Comparison of ENCODE assay signal across 17 cellular contexts in the genomic region with DNA sequence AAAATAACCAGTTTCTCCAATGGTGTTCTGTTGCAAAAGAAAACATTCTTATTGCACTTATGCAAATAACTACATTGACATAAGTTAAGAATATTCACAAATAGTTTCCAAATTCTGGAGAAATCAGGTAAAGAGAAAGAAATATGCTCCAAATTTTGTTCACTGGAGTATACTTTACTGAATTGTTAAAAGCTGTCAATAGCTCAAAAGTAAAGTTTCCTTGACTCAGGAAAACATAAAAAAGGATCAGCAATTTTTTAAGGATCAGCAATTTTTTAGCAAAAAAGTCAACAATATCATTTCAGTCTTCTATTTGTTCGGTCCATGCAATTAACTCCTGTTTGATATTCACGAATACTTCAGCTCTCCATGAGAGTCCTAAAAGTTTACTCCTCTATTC. TPM values are rescaled to one million over a fixed set of nuclear protein-coding genes. Genes with fewer than 3 reads are reported as not detected.
DNase-seq lines count a peak whose midpoint lies in the region; ATAC-seq and TF ChIP-seq lines count a peak whose summit lies in the region.
"Had no signal": no experiment of that assay in that cellular context is flagged by ENCODE, and none has a peak within 500 bp of the region (broad histone marks: within the 10 kb centered on the region; RNA-seq: fewer than 3 reads in every experiment).

No MANE protein-coding gene starts in this region.

- no peaks in the 10 kb centered on the region for H3K4me1 ChIP-seq in HEK293 (ENCODE audit: control insufficient read depth, insufficient read depth, low read length)

- H3K9me3 Mint-ChIP-seq in activated T-cell treated with anti-CD3 and anti-CD28 coated beads, Interleukin-2, amount 50 U/mL, for 24 hours = peaks cover 4% of the 10 kb centered on the region
- H3K9me3 Mint-ChIP-seq in activated T-helper 1 cell treated with anti-CD3 and anti-CD28 coated beads, Interleukin-12 subunit alpha, Interleukin-12 subunit beta, Interleukin-2, Interleukin-4 antibody, amounts not matched to agents 30 ng/mL and 10 ng/mL and 1 ng/mL, durations not matched to agents 14 hours and 24 hours and 36 hours = peaks cover 4% of the 10 kb centered on the region
- H3K9me3 Mint-ChIP-seq in naive B cell = peaks cover 0 to 2% (median 0%) of the 10 kb centered on the region in 7 donors

- peak overlapping the region; percentile 98 for H3K4me3 Mint-ChIP-seq in activated T-cell treated with anti-CD3 and anti-CD28 coated beads, Interleukin-2, amount 50 U/mL, for 24 hours
- H3K4me3 Mint-ChIP-seq in activated T-helper 1 cell treated with anti-CD3 and anti-CD28 coated beads, Interleukin-12 subunit alpha, Interleukin-12 subunit beta, Interleukin-2, Interleukin-4 antibody, amounts not matched to agents 30 ng/mL and 10 ng/mL and 1 ng/mL, durations not matched to agents 14 hours and 24 hours and 36 hours = peak overlapping the region; percentile 74
- peak overlapping the region in 5 of 8 donors; percentile 22 to 99 (median 73) for H3K4me3 Mint-ChIP-seq in naive B cell

- H3K4me3 ChIP-seq in HEK293 (ENCODE audit: low read depth, low read length) = no peak overlapping the region

- no peak for TF ChIP-seq CTCF in HEK293 (tag by site-specific recombination; IDR thresholded peaks at IDR 0.05)

- H3K4me1 Mint-ChIP-seq in activated T-cell treated with anti-CD3 and anti-CD28 coated beads, Interleukin-2, amount 50 U/mL, for 24 hours (ENCODE audit: low read depth) = peaks cover 67% of the 10 kb centered on the region
- H3K4me1 Mint-ChIP-seq in activated T-helper 1 cell treated with anti-CD3 and anti-CD28 coated beads, Interleukin-12 subunit alpha, Interleukin-12 subunit beta, Interleukin-2, Interleukin-4 antibody, amounts not matched to agents 30 ng/mL and 10 ng/mL and 1 ng/mL, durations not matched to agents 14 hours and 24 hours and 36 hours (ENCODE audit: low read depth) = peaks cover 64% of the 10 kb centered on the region
- peaks cover 37 to 58% (median 37%) of the 10 kb centered on the region in 3 donors for H3K4me1 Mint-ChIP-seq in naive B cell

- no peaks in the 10 kb centered on the region for H3K27me3 Mint-ChIP-seq in activated T-cell treated with anti-CD3 and anti-CD28 coated beads, Interleukin-2, amount 50 U/mL, for 24 hours
- peaks cover 3% of the 10 kb centered on the region for H3K27me3 Mint-ChIP-seq in activated T-helper 1 cell treated with anti-CD3 and anti-CD28 coated beads, Interleukin-12 subunit alpha, Interleukin-12 subunit beta, Interleukin-2, Interleukin-4 antibody, amounts not matched to agents 30 ng/mL and 10 ng/mL and 1 ng/mL, durations not matched to agents 14 hours and 24 hours and 36 hours (ENCODE audit: insufficient read depth)
- no peaks in the 10 kb centered on the region for H3K27me3 Mint-ChIP-seq in naive B cell

- no peaks in the 10 kb centered on the region for H3K36me3 ChIP-seq in HEK293 (ENCODE audit: control insufficient read depth in 2 of 2, insufficient read depth in 1 of 2, low read length in 2 of 2)

- peak overlapping the region; percentile 79 for H3K27ac Mint-ChIP-seq in activated T-cell treated with anti-CD3 and anti-CD28 coated beads, Interleukin-2, amount 50 U/mL, for 24 hours
- H3K27ac Mint-ChIP-seq in activated T-helper 1 cell treated with anti-CD3 and anti-CD28 coated beads, Interleukin-12 subunit alpha, Interleukin-12 subunit beta, Interleukin-2, Interleukin-4 antibody, amounts not matched to agents 30 ng/mL and 10 ng/mL and 1 ng/mL, durations not matched to agents 14 hours and 24 hours and 36 hours = no peak overlapping the region
- H3K27ac Mint-ChIP-seq in naive B cell = no peak overlapping the region

- H3K9me3 ChIP-seq in HEK293 (ENCODE audit: control insufficient read depth, insufficient read depth, low read depth, low read length) = no peaks in the 10 kb centered on the region

- ATAC-seq in naive B cell (ENCODE audit: low read depth in 2 of 2) = no peak
- no peak for ATAC-seq in HG02678 (IDR thresholded peaks at IDR 0.05; ENCODE audit: unreplicated experiment)

- POLR2A ChIA-PET in HEK293 (lab: Yijun Ruan, JAX) = no interaction called here

- DNase-seq in activated T-cell treated with anti-CD3 and anti-CD28 coated beads, Interleukin-2, amount 50 U/mL, for 24 hours = no peak
- no peak for DNase-seq in activated T-cell treated with anti-CD3 and anti-CD28 coated beads for 4 hours
- DNase-seq in activated T-helper 1 cell treated with anti-CD3 and anti-CD28 coated beads, Interleukin-12 subunit alpha, Interleukin-12 subunit beta, Interleukin-2, Interleukin-4 antibody, amounts not matched to agents 30 ng/mL and 10 ng/mL and 1 ng/mL, durations not matched to agents 14 hours and 24 hours and 36 hours (ENCODE audit: low spot score) = no peak
- DNase-seq in naive B cell = no peak
- no peak for DNase-seq in cerebellum (ENCODE audit: low spot score)
- no peak for DNase-seq in NCI-H2227 treated with DMSO at 0.1 percent for 48 hours (lab: John Stamatoyannopoulos, UW)
- DNase-seq: ACHN; activated effector memory CD4-positive, alpha-beta T cell treated with Interleukin-2 at 50 U/mL for 16 hours; HCEC 1CT; Karpas-422; NCI-H1048; NCI-H2029 treated with DMSO at 0.1 percent for 48 hours; occipital lobe; stimulated activated CD4-positive, alpha-beta T cell treated with anti-CD3 and anti-CD28 coated beads, Interleukin-15, amount 100 ng/mL, for 24 hours had no signal

- intact Hi-C loops in activated T-helper 1 cell treated with anti-CD3 and anti-CD28 coated beads, Interleukin-12 subunit alpha, Interleukin-12 subunit beta, Interleukin-2, Interleukin-4 antibody, amounts not matched to agents 30 ng/mL and 10 ng/mL and 1 ng/mL, durations not matched to agents 14 hours and 24 hours and 36 hours (cut with micrococcal nuclease) = no loop called here

- peaks cover 64% of the 10 kb centered on the region for H3K36me3 Mint-ChIP-seq in activated T-cell treated with anti-CD3 and anti-CD28 coated beads, Interleukin-2, amount 50 U/mL, for 24 hours (ENCODE audit: low read depth)
- peaks cover 17% of the 10 kb centered on the region for H3K36me3 Mint-ChIP-seq in activated T-helper 1 cell treated with anti-CD3 and anti-CD28 coated beads, Interleukin-12 subunit alpha, Interleukin-12 subunit beta, Interleukin-2, Interleukin-4 antibody, amounts not matched to agents 30 ng/mL and 10 ng/mL and 1 ng/mL, durations not matched to agents 14 hours and 24 hours and 36 hours (ENCODE audit: low read depth)
- peaks cover 9 to 28% of the 10 kb centered on the region in 2 donors for H3K36me3 Mint-ChIP-seq in naive B cell

- H3K27ac ChIP-seq in HEK293 (ENCODE audit: extremely low read depth, low read depth, low read length) = no peak overlapping the region
- H3K27ac ChIP-seq: RWPE1 had no signal

- CTCF ChIA-PET in HEK293 (lab: Yijun Ruan, JAX) = interaction anchor here (0.5 to 1.7 kb wide), 4 partner anchors 50 to 202 kb away, joined by 4 to 8 read pairs (median 6); no protein-coding TSS in a partner anchor

TF ChIP-seq in HEK293, 187 proteins besides CTCF, POLR2A, EP300 and RAD21:
- TF ChIP-seq SETDB1 (IDR thresholded peaks at IDR 0.05; ENCODE audit: insufficient read length, low read length) (peak; percentile 90), ZNF626 (tag by site-specific recombination; IDR thresholded peaks at IDR 0.05) (no peak; the same call in 1 of the 2 replicates)

RNA-seq across cellular contexts. Expression of gene ANXA2R, which starts 51.6 kb away (rescaled TPM):
- 0.88 and 0.93 TPM in 2 replicates for total RNA-seq in activated T-helper 1 cell treated with anti-CD3 and anti-CD28 coated beads, Interleukin-12 subunit alpha, Interleukin-12 subunit beta, Interleukin-2, Interleukin-4 antibody, amounts not matched to agents 30 ng/mL and 10 ng/mL and 1 ng/mL, durations not matched to agents 14 hours and 24 hours and 36 hours
- 10 to 100 TPM; 22.2 to 46.4 (median 32.5) TPM for polyA plus RNA-seq in naive B cell (ENCODE audit: low read depth in 6 of 6)
- 2.9 TPM for total RNA-seq in cerebellum
